ENCODE assay signal across 17 cellular contexts in the genomic region with DNA sequence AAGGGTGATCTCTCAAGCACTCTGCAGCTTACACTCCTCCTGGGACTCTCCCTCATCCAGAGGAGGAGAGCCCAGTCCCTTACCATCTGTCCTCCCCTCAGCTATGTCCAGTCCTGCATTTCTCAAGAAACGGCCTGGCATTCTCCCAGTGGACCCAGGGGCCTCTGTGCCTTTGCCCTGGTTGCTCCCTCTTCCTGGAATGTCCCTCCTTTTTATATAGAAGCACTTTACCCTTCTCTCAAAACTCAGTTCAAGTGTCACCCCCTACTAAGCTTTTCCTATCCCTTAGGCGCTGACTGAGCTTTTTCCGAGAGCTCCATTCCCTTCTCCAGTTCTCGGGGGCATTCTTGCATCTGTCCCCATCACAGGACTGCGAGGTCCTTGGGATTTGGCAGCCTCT. TPM values are rescaled to one million over a fixed set of nuclear protein-coding genes. Genes with fewer than 3 reads are reported as not detected.
DNase-seq lines count a peak whose midpoint lies in the region; ATAC-seq, FAIRE-seq and TF ChIP-seq lines count a peak whose summit lies in the region.
"Had no signal": no experiment of that assay in that cellular context is flagged by ENCODE, and none has a peak within 500 bp of the region (broad histone marks: within the 10 kb centered on the region; RNA-seq: fewer than 3 reads in every experiment).

No MANE protein-coding gene starts in this region.

- peak overlapping the region; percentile 96 for H3K27ac Mint-ChIP-seq in activated CD4-positive, alpha-beta T cell treated with anti-CD3 and anti-CD28 coated beads, Interleukin-2, amount 10 ng/mL, durations not matched to agents 7 days and 5 days

- H3K27ac ChIP-seq in RWPE1 (peak overlapping the region; percentile 5; the same call in 1 of the 2 replicates), coronary artery (peak overlapping the region; percentile 59 to 91), thoracic aorta (peak overlapping the region; percentile 80 to 84), esophagus squamous epithelium (peak overlapping the region in 1 of 4 donors; percentile 76)

- intact Hi-C loops in esophagus squamous epithelium (cut with DNase I) = loop anchor here (5.0 kb wide), 1 partner anchor 84 kb away; no protein-coding TSS in a partner anchor

- no peak for ATAC-seq in thoracic aorta (ENCODE audit: insufficient number of reproducible peaks, low FRiP score, low read depth)
- ATAC-seq: left colon had no signal

- H3K4me3 ChIP-seq in coronary artery (no peak overlapping the region), thoracic aorta (no peak overlapping the region), esophagus squamous epithelium (no peak overlapping the region)

- no peaks in the 10 kb centered on the region for H3K9me3 ChIP-seq in thoracic aorta
- no peaks in the 10 kb centered on the region for H3K9me3 ChIP-seq in esophagus squamous epithelium

- peaks cover 77% of the 10 kb centered on the region for H3K4me1 Mint-ChIP-seq in activated CD4-positive, alpha-beta T cell treated with anti-CD3 and anti-CD28 coated beads, Interleukin-2, amount 10 ng/mL, durations not matched to agents 7 days and 5 days

- FAIRE-seq in urothelium cell line (lab: Jason Lieb, UNC) = no peak
- FAIRE-seq: H1 had no signal

- WGBS in esophagus squamous epithelium, 2 donors = 73 to 75% methylated on average over 5 of the region's 5 CpGs

- no peak for TF ChIP-seq POLR2A in esophagus squamous epithelium (IDR thresholded peaks at IDR 0.05)

- no peaks in the 10 kb centered on the region for H3K36me3 ChIP-seq in thoracic aorta
- peaks cover 0 to 8% (median 0%) of the 10 kb centered on the region in 3 donors for H3K36me3 ChIP-seq in esophagus squamous epithelium

- H3K4me3 Mint-ChIP-seq in activated CD4-positive, alpha-beta T cell treated with anti-CD3 and anti-CD28 coated beads, Interleukin-2, amount 10 ng/mL, durations not matched to agents 7 days and 5 days = no peak overlapping the region

- POLR2A ChIA-PET in activated CD4-positive, alpha-beta T cell treated with anti-CD3 and anti-CD28 coated beads, Interleukin-2, amount 10 ng/mL, durations not matched to agents 7 days and 5 days (lab: Charles Lee) = no interaction called here
- POLR2A ChIA-PET in RWPE1 (lab: Yijun Ruan, JAX; ENCODE audit: low non-redundant PET) = no interaction called here

- H3K36me3 Mint-ChIP-seq in activated CD4-positive, alpha-beta T cell treated with anti-CD3 and anti-CD28 coated beads, Interleukin-2, amount 10 ng/mL, durations not matched to agents 7 days and 5 days (ENCODE audit: low read depth) = peaks cover 13% of the 10 kb centered on the region

- no peaks in the 10 kb centered on the region for H3K9me3 Mint-ChIP-seq in activated CD4-positive, alpha-beta T cell treated with anti-CD3 and anti-CD28 coated beads, Interleukin-2, amount 10 ng/mL, durations not matched to agents 7 days and 5 days

- no peak for DNase-seq in activated CD4-positive, alpha-beta T cell treated with anti-CD3 and anti-CD28 coated beads, Interleukin-2, amount 10 ng/mL, durations not matched to agents 7 days and 5 days
- DNase-seq in activated CD4-positive, alpha-beta T cell treated with anti-CD3 and anti-CD28 coated beads, Interleukin-2, amount 50 U/mL, for 4 hours = no peak
- DNase-seq in RWPE1 (ENCODE audit: low spot score) (no peak), coronary artery (ENCODE audit: low spot score) (no peak), thoracic aorta (ENCODE audit: low spot score) (no peak), esophagus squamous epithelium (lab: John Stamatoyannopoulos, UW) (no peak), urothelium cell line (ENCODE audit: low spot score) (no peak), kidney glomerular epithelial cell (lab: John Stamatoyannopoulos, UW) (no peak)
- DNase-seq: ACHN; activated CD4-positive, alpha-beta T cell treated with anti-CD3 and anti-CD28 coated beads, Interleukin-2, amount 50 U/mL, for 1 hour; hippocampal formation; left colon; NCI-H1436; NCI-H446 treated with DMSO at 0.1 percent for 48 hours; stimulated activated CD4-positive, alpha-beta T cell treated with anti-CD3 and anti-CD28 coated beads, Interleukin-4, amount 100 ng/mL, for 4 hours; stimulated activated naive CD4-positive, alpha-beta T cell treated with Interleukin-2 at 50 U/mL for 16 hours had no signal

- CTCF ChIA-PET in activated CD4-positive, alpha-beta T cell treated with anti-CD3 and anti-CD28 coated beads, Interleukin-2, amount 10 ng/mL, durations not matched to agents 7 days and 5 days (lab: Charles Lee) = interaction anchor here (1.0 to 5.3 kb wide), 6 partner anchors 9 to 99 kb away, joined by 3 to 33 read pairs (median 6); partner anchors contain the start of gene SYNE3
- CTCF ChIA-PET in RWPE1 (lab: Yijun Ruan, JAX) = interaction anchor here (0.9 to 2.4 kb wide), 2 partner anchors 84 to 763 kb away, joined by 4 to 8 read pairs; no protein-coding TSS in a partner anchor

- no peaks in the 10 kb centered on the region for H3K27me3 Mint-ChIP-seq in activated CD4-positive, alpha-beta T cell treated with anti-CD3 and anti-CD28 coated beads, Interleukin-2, amount 10 ng/mL, durations not matched to agents 7 days and 5 days

- H3K4me1 ChIP-seq in thoracic aorta (ENCODE audit: control insufficient read depth in 1 of 2, low read depth in 2 of 2) (peaks cover 25 to 62% of the 10 kb centered on the region in 2 donors), esophagus squamous epithelium (peaks cover 12 to 71% (median 16%) of the 10 kb centered on the region in 3 donors)

- no peaks in the 10 kb centered on the region for H3K27me3 ChIP-seq in thoracic aorta (replicated peaks; ENCODE audit: insufficient read depth)
- no peaks in the 10 kb centered on the region for H3K27me3 ChIP-seq in esophagus squamous epithelium

- no peak for TF ChIP-seq CTCF in RWPE1 (conservative IDR thresholded peaks at IDR 0.05; ENCODE audit: low read depth)
- TF ChIP-seq CTCF in coronary artery (IDR thresholded peaks at IDR 0.05) = no peak
- TF ChIP-seq CTCF in thoracic aorta (IDR thresholded peaks at IDR 0.05) = no peak
- no peak for TF ChIP-seq CTCF in esophagus squamous epithelium (IDR thresholded peaks at IDR 0.05)

RNA-seq across cellular contexts. Expression of gene GLRX5, which starts 8.9 kb away (rescaled TPM):
- total RNA-seq in activated CD4-positive, alpha-beta T cell treated with anti-CD3 and anti-CD28 coated beads, Interleukin-2, amount 10 ng/mL, durations not matched to agents 7 days and 5 days = 10 to 100 TPM; 36.6 to 51.2 TPM
- total RNA-seq in thoracic aorta (10 to 100 TPM; 19.6 to 22.9 TPM), esophagus squamous epithelium (10 to 100 TPM; 14.4 to 40.1 (median 32.6) TPM)

RNA-seq across cellular contexts. Expression of gene SYNE3, which starts 9.5 kb away (rescaled TPM):
- total RNA-seq in activated CD4-positive, alpha-beta T cell treated with anti-CD3 and anti-CD28 coated beads, Interleukin-2, amount 10 ng/mL, durations not matched to agents 7 days and 5 days = 10 to 100 TPM; 81.0 to 95.8 TPM
- total RNA-seq in thoracic aorta (10 to 100 TPM; 29.5 to 43.4 TPM), esophagus squamous epithelium (10 to 100 TPM in 1 of 4 donors, 1 to 10 TPM in 3; 1.5 to 11.6 (median 5.5) TPM)
- total RNA-seq: H1 had no signal
